In the genomic region with DNA sequence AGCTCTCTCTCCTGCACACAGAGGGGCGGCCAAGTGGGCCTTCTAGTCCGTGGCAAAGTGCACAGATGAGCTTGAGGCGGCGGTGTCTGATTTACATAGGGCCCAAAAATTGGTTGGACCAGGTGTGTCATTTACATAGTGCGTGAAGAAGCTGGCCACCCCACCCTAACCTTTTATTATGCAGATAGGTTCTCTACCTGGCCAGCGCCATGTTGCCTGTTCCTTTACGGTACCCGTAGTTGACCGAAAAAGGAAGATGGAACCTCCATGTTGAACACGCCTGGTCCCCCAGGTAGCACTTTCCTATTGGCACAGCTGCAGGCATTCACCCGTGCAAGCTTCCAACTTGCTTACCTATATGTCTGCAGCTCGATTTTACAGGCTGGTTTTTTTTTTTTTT, we compare ENCODE assay signal across 23 cellular contexts.
"Had no signal": no experiment of that assay in that cellular context is flagged by ENCODE, and none has a peak within 500 bp of the region (broad histone marks: within the 10 kb centered on the region; RNA-seq: fewer than 3 reads in every experiment).

No MANE protein-coding gene starts in this region.

- H3K9me3 ChIP-seq: left lung, ovary, psoas muscle, sigmoid colon, stomach, tibial artery, upper lobe of left lung had no signal

- H3K27ac ChIP-seq: left lung, ovary, psoas muscle, sigmoid colon, stomach, tibial artery, upper lobe of left lung had no signal

- H3K4me1 ChIP-seq: psoas muscle, tibial artery had no signal

- ATAC-seq: effector memory CD8-positive, alpha-beta T cell; left cardiac atrium; left lung; naive thymus-derived CD8-positive, alpha-beta T cell; psoas muscle; right cardiac atrium; stimulated activated effector memory CD8-positive, alpha-beta T cell treated with anti-CD3 and anti-CD28 coated beads, Interleukin-12 subunit alpha, Interleukin-12 subunit beta, amount 100 ng/mL, for 72 hours had no signal

- H3K9me3 Mint-ChIP-seq: naive thymus-derived CD8-positive, alpha-beta T cell; stimulated activated effector memory CD8-positive, alpha-beta T cell treated with anti-CD3 and anti-CD28 coated beads, Interleukin-12 subunit alpha, Interleukin-12 subunit beta, amount 100 ng/mL, for 72 hours had no signal

- H3K4me3 Mint-ChIP-seq: effector memory CD8-positive, alpha-beta T cell; naive thymus-derived CD8-positive, alpha-beta T cell; stimulated activated effector memory CD8-positive, alpha-beta T cell treated with anti-CD3 and anti-CD28 coated beads, Interleukin-12 subunit alpha, Interleukin-12 subunit beta, amount 100 ng/mL, for 72 hours had no signal

- H3K36me3 Mint-ChIP-seq: naive thymus-derived CD8-positive, alpha-beta T cell; stimulated activated effector memory CD8-positive, alpha-beta T cell treated with anti-CD3 and anti-CD28 coated beads, Interleukin-12 subunit alpha, Interleukin-12 subunit beta, amount 100 ng/mL, for 72 hours had no signal

- H3K27me3 ChIP-seq: left lung, ovary, sigmoid colon, stomach, tibial artery, upper lobe of left lung had no signal

- DNase-seq: cortex of kidney; effector memory CD8-positive, alpha-beta T cell; foreskin fibroblast; glutamatergic neuron; hypothalamus; left cardiac atrium; left lung; mesenchymal stem cell; midbrain; naive thymus-derived CD8-positive, alpha-beta T cell; occipital lobe; ovary; posterior cingulate gyrus; psoas muscle; right cardiac atrium; sigmoid colon; stimulated activated CD4-positive, alpha-beta T cell treated with anti-CD3 and anti-CD28 coated beads, Interleukin-2, amount 100 ng/mL, for 24 hours; stimulated activated CD4-positive, alpha-beta T cell treated with anti-CD3 and anti-CD28 coated beads, Interleukin-4, amount 100 ng/mL, for 24 hours; stimulated activated naive CD4-positive, alpha-beta T cell treated with Interleukin-2 at 50 U/mL for 16 hours; stomach; tibial artery; upper lobe of left lung had no signal

- H3K4me1 Mint-ChIP-seq: stimulated activated effector memory CD8-positive, alpha-beta T cell treated with anti-CD3 and anti-CD28 coated beads, Interleukin-12 subunit alpha, Interleukin-12 subunit beta, amount 100 ng/mL, for 72 hours had no signal

- H3K36me3 ChIP-seq: left lung, ovary, sigmoid colon, stomach, tibial artery, upper lobe of left lung had no signal

- H3K27ac Mint-ChIP-seq: effector memory CD8-positive, alpha-beta T cell; naive thymus-derived CD8-positive, alpha-beta T cell; stimulated activated effector memory CD8-positive, alpha-beta T cell treated with anti-CD3 and anti-CD28 coated beads, Interleukin-12 subunit alpha, Interleukin-12 subunit beta, amount 100 ng/mL, for 72 hours had no signal

- H3K4me3 ChIP-seq: left lung, ovary, psoas muscle, sigmoid colon, stomach, tibial artery, upper lobe of left lung had no signal
